ENCODE assay signal across 29 cellular contexts in genomic region chr12:74977832-74978481, GRCh38.
"Had no signal": no experiment of that assay in that cellular context is flagged by ENCODE, and none has a peak within 500 bp of the region (broad histone marks: within the 10 kb centered on the region; RNA-seq: fewer than 3 reads in every experiment).

No MANE protein-coding gene starts in this region.

- H3K36me3 ChIP-seq: adrenal gland, breast epithelium, MG63, Peyer's patch, SJCRH30 had no signal

- H3K4me3 ChIP-seq: adrenal gland, breast epithelium, MG63, Peyer's patch, SJCRH30 had no signal

- H3K4me1 ChIP-seq: adrenal gland, breast epithelium, Peyer's patch had no signal

- H3K36me3 Mint-ChIP-seq: activated naive CD8-positive, alpha-beta T cell treated with anti-CD3 and anti-CD28 coated beads, Interleukin-2, amount 10 ng/mL, durations not matched to agents 7 days and 5 days; WTC11 had no signal

- ATAC-seq: activated CD8-positive, alpha-beta T cell treated with anti-CD3 and anti-CD28 coated beads, Interleukin-2, amount 10 ng/mL, durations not matched to agents 7 days and 5 days; T-helper 17 cell; WTC11 had no signal

- H3K9me3 Mint-ChIP-seq: activated naive CD8-positive, alpha-beta T cell treated with anti-CD3 and anti-CD28 coated beads, Interleukin-2, amount 10 ng/mL, durations not matched to agents 7 days and 5 days; WTC11 had no signal

- H3K4me3 Mint-ChIP-seq: activated CD8-positive, alpha-beta T cell treated with anti-CD3 and anti-CD28 coated beads, Interleukin-2, amount 10 ng/mL, durations not matched to agents 7 days and 5 days; activated naive CD8-positive, alpha-beta T cell treated with anti-CD3 and anti-CD28 coated beads, Interleukin-2, amount 10 ng/mL, durations not matched to agents 7 days and 5 days; T-helper 17 cell; WTC11 had no signal

- H3K27me3 Mint-ChIP-seq: T-helper 17 cell had no signal

- H3K27me3 ChIP-seq: adrenal gland, breast epithelium, MG63, Peyer's patch, SJCRH30 had no signal

- H3K4me1 Mint-ChIP-seq: activated naive CD8-positive, alpha-beta T cell treated with anti-CD3 and anti-CD28 coated beads, Interleukin-2, amount 10 ng/mL, durations not matched to agents 7 days and 5 days; WTC11 had no signal

- DNase-seq: activated CD4-positive, alpha-beta T cell treated with anti-CD3 and anti-CD28 coated beads for 48 hours; activated CD4-positive, alpha-beta T cell treated with anti-CD3 and anti-CD28 coated beads, Interleukin-2, amount 50 U/mL, for 4 hours; activated CD4-positive, CD25-positive, alpha-beta regulatory T cell treated with anti-CD3 and anti-CD28 coated beads, Interleukin-2, amount 50 U/mL, for 72 hours; activated CD8-positive, alpha-beta memory T cell treated with anti-CD3 and anti-CD28 coated beads, Interleukin-2, amount 50 U/mL, for 48 hours; activated CD8-positive, alpha-beta T cell treated with anti-CD3 and anti-CD28 coated beads, Interleukin-2, amount 10 ng/mL, durations not matched to agents 7 days and 5 days; activated naive CD4-positive, alpha-beta T cell treated with anti-CD3 and anti-CD28 coated beads, Interleukin-2, amount 50 U/mL, for 16 hours; activated naive CD8-positive, alpha-beta T cell treated with anti-CD3 and anti-CD28 coated beads, Interleukin-2, amount 10 ng/mL, durations not matched to agents 7 days and 5 days; activated T-cell treated with anti-CD3 and anti-CD28 coated beads, Interleukin-2, amount 50 U/mL, for 1 hour; adrenal gland; anterior cingulate cortex; caudate nucleus; MG63; MV-4-11; NCI-H1092 treated with DMSO at 0.1 percent for 48 hours; NCI-H1417 treated with DMSO at 0.1 percent for 48 hours; NCI-H1694; NCI-H2029; NCI-H2107; NCI-H2171 treated with DMSO at 0.1 percent for 48 hours; NCI-H345; NCI-H524; Peyer's patch; Right ventricle myocardium superior; SJCRH30; T-helper 17 cell; T-helper 9 cell had no signal

- H3K9me3 ChIP-seq: adrenal gland, breast epithelium, MG63, Peyer's patch, SJCRH30 had no signal

- H3K27ac ChIP-seq: adrenal gland, breast epithelium, Peyer's patch, RWPE1, SJCRH30 had no signal

- H3K27ac Mint-ChIP-seq: activated CD8-positive, alpha-beta T cell treated with anti-CD3 and anti-CD28 coated beads, Interleukin-2, amount 10 ng/mL, durations not matched to agents 7 days and 5 days; activated naive CD8-positive, alpha-beta T cell treated with anti-CD3 and anti-CD28 coated beads, Interleukin-2, amount 10 ng/mL, durations not matched to agents 7 days and 5 days; T-helper 17 cell; WTC11 had no signal
